Comparison of ENCODE assay signal across 1 cellular context in the genomic region with DNA sequence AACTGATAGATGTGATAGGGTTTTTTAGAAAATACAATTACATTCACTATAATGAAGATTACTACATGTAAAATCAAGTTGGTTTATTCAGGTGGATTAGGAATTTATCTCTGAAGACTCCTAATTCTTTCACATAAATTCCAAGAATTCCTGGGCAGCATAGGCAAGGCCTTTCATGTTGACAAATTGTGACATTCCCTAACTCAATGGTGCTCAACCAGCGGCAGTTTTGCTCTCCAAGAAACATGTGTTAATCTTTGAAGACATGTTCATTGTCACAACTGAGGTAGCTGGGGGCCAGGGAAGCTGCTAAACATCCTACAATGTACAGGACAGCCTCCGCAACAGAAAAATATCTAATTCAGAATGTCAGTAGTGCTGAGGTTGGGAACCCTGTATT.
TF ChIP-seq lines count a peak whose summit lies in the region.

No MANE protein-coding gene starts in this region.

TF ChIP-seq in GM23338, 12 proteins besides CTCF, POLR2A, EP300 and RAD21:
- TF ChIP-seq ZNF462 (CRISPR knock-in tag; IDR thresholded peaks at IDR 0.05) (peak; percentile 51; the same call in 1 of the 2 replicates), CREB1 (CRISPR knock-in tag; IDR thresholded peaks at IDR 0.05; ENCODE audit: low read depth) (no peak)
TF ChIP-seq in GM23338: peak in this region for 1.
